17 cellular contexts compared by ENCODE assay signal in genomic region chr2:119486886-119487285, GRCh38. TPM values are rescaled to one million over a fixed set of nuclear protein-coding genes. Genes with fewer than 3 reads are reported as not detected.
DNase-seq lines count a peak whose midpoint lies in the region; ATAC-seq and TF ChIP-seq lines count a peak whose summit lies in the region.
"Had no signal": no experiment of that assay in that cellular context is flagged by ENCODE, and none has a peak within 500 bp of the region (broad histone marks: within the 10 kb centered on the region; RNA-seq: fewer than 3 reads in every experiment).

No MANE protein-coding gene starts in this region.

- CTCF ChIA-PET in MCF 10A (lab: Yijun Ruan, JAX), result interaction anchor here (0.7 to 6.4 kb wide), 3 partner anchors 10 to 80 kb away, joined by 4 to 55 read pairs (median 5); no protein-coding TSS in a partner anchor

- WGBS in lung, 2 donors, result 62 to 68% methylated on average over 7 of the region's 7 CpGs

- TF ChIP-seq CTCF in MCF 10A (IDR thresholded peaks at IDR 0.05; ENCODE audit: unreplicated experiment), result no peak
- no peak for TF ChIP-seq CTCF in breast epithelium (IDR thresholded peaks at IDR 0.05)
- no peak for TF ChIP-seq CTCF in lung (IDR thresholded peaks at IDR 0.05; ENCODE audit: control extremely low read depth, extremely low read depth)
- TF ChIP-seq CTCF in type B pancreatic cell (conservative IDR thresholded peaks at IDR 0.05), result no peak
- TF ChIP-seq CTCF in Peyer's patch (IDR thresholded peaks at IDR 0.05), result no peak

- intact Hi-C loops in MCF 10A (cut with micrococcal nuclease) (no loop called here), breast epithelium (cut with DNase I; ENCODE audit: low total_unique reads) (no loop called here)

- no peak for ATAC-seq in lung (ENCODE audit: insufficient read depth, low FRiP score)
- ATAC-seq: activated T-cell treated with anti-CD3 and anti-CD28 coated beads, Interleukin-2, amount 50 U/mL, for 4 hours had no signal

- POLR2A ChIA-PET in MCF 10A (lab: Yijun Ruan, JAX), result interaction anchor here (1.5 kb wide), 1 partner anchor 10 kb away, joined by 5 read pairs; no protein-coding TSS in a partner anchor

- H3K4me1 Mint-ChIP-seq in MCF 10A (ENCODE audit: insufficient read depth, unreplicated experiment), result peaks cover 42% of the 10 kb centered on the region
- peaks cover 67% of the 10 kb centered on the region for H3K4me1 Mint-ChIP-seq in type B pancreatic cell (ENCODE audit: unreplicated experiment)

- H3K4me3 ChIP-seq in breast epithelium (no peak overlapping the region), lung (no peak overlapping the region), Peyer's patch (no peak overlapping the region)
- H3K4me3 ChIP-seq: SJSA1 had no signal

- no TSS peak for BruUV-seq in MCF 10A (replicated peaks; lab: Mats Ljungman, UMichigan)

- DNase-seq in MCF 10A (ENCODE audit: unreplicated experiment) (peak; percentile 37), breast epithelium (ENCODE audit: low spot score in 2 of 2) (no peak), dermis microvascular lymphatic vessel endothelial cell (ENCODE audit: low read depth in 2 of 2) (peak; percentile 71 to 90), lung (ENCODE audit: low spot score) (peak; percentile 22), type B pancreatic cell (ENCODE audit: extremely low spot score, unreplicated experiment) (peak; percentile 24), Peyer's patch (no peak), mucosa of gallbladder (ENCODE audit: low spot score) (no peak)
- DNase-seq in activated CD4-positive, alpha-beta T cell treated with anti-CD3 and anti-CD28 coated beads, Interleukin-2, amount 50 U/mL, for 48 hours, result no peak
- DNase-seq: 8988T; activated CD4-positive, alpha-beta T cell treated with anti-CD3 and anti-CD28 coated beads, Interleukin-2, amount 50 U/mL, for 1 hour; activated T-cell treated with anti-CD3 and anti-CD28 coated beads, Interleukin-2, amount 50 U/mL, for 4 hours; NCI-H446; stimulated activated CD4-positive, alpha-beta T cell treated with anti-CD3 and anti-CD28 coated beads, Interleukin-4, amount 100 ng/mL, for 1 hour; trophoblast cell had no signal

- H3K27ac ChIP-seq in breast epithelium (no peak overlapping the region), lung (ENCODE audit: low read depth in 1 of 2, low read length in 1 of 2) (peak overlapping the region in 1 of 2 donors; percentile 68), Peyer's patch (peak overlapping the region in 2 of 4 donors; percentile 30 to 71)
- H3K27ac ChIP-seq: SJSA1 had no signal

- no peaks in the 10 kb centered on the region for H3K36me3 ChIP-seq in breast epithelium
- H3K36me3 ChIP-seq in lung (ENCODE audit: control insufficient read depth in 2 of 2, insufficient read depth in 2 of 2, low read length in 2 of 2), result no peaks in the 10 kb centered on the region
- H3K36me3 ChIP-seq in Peyer's patch, result no peaks in the 10 kb centered on the region
- H3K36me3 ChIP-seq: SJSA1 had no signal

- H3K9me3 Mint-ChIP-seq in MCF 10A (ENCODE audit: unreplicated experiment) (no peaks in the 10 kb centered on the region), type B pancreatic cell (no peaks in the 10 kb centered on the region)
- H3K9me3 Mint-ChIP-seq: activated T-cell treated with anti-CD3 and anti-CD28 coated beads, Interleukin-2, amount 50 U/mL, for 4 hours had no signal

- H3K36me3 Mint-ChIP-seq in MCF 10A (ENCODE audit: insufficient read depth, unreplicated experiment) (no peaks in the 10 kb centered on the region), type B pancreatic cell (no peaks in the 10 kb centered on the region)

- H3K9me3 ChIP-seq in breast epithelium (no peaks in the 10 kb centered on the region), lung (ENCODE audit: control insufficient read depth in 2 of 2, insufficient read depth in 1 of 2, low read length in 1 of 2) (no peaks in the 10 kb centered on the region), Peyer's patch (no peaks in the 10 kb centered on the region)
- H3K9me3 ChIP-seq: SJSA1 had no signal

- H3K4me3 Mint-ChIP-seq in MCF 10A (ENCODE audit: unreplicated experiment) (no peak overlapping the region), type B pancreatic cell (peak overlapping the region; percentile 39)
- H3K4me3 Mint-ChIP-seq: activated T-cell treated with anti-CD3 and anti-CD28 coated beads, Interleukin-2, amount 50 U/mL, for 4 hours had no signal

- H3K4me1 ChIP-seq in breast epithelium (no peaks in the 10 kb centered on the region), lung (ENCODE audit: control insufficient read depth in 2 of 2, insufficient read depth in 2 of 2, low read length in 2 of 2) (peaks cover 0 to 37% of the 10 kb centered on the region in 2 donors), Peyer's patch (peaks cover 0 to 23% (median 3%) of the 10 kb centered on the region in 4 donors)

- H3K27me3 ChIP-seq in breast epithelium (no peaks in the 10 kb centered on the region), lung (ENCODE audit: control insufficient read depth, insufficient read depth) (no peaks in the 10 kb centered on the region), Peyer's patch (no peaks in the 10 kb centered on the region)
- H3K27me3 ChIP-seq: SJSA1 had no signal

- no peak overlapping the region for H3K27ac Mint-ChIP-seq in MCF 10A (ENCODE audit: low read depth, unreplicated experiment)
- H3K27ac Mint-ChIP-seq in type B pancreatic cell, result peak overlapping the region; percentile 52

- TF ChIP-seq POLR2A in breast epithelium (IDR thresholded peaks at IDR 0.05) (no peak), Peyer's patch (IDR thresholded peaks at IDR 0.05) (no peak)

- H3K27me3 Mint-ChIP-seq in MCF 10A (ENCODE audit: insufficient read depth, unreplicated experiment) (no peaks in the 10 kb centered on the region), type B pancreatic cell (peaks cover 9% of the 10 kb centered on the region)

RNA-seq across cellular contexts. Expression of gene SCTR, which starts 37.4 kb away (rescaled TPM):
- not detected in 2 replicates for total RNA-seq in MCF 10A (2022)
- total RNA-seq in breast epithelium, result not detected
- total RNA-seq in dermis microvascular lymphatic vessel endothelial cell, result not detected in 2 replicates
- 10 to 100 TPM; 22.3 to 42.7 TPM for total RNA-seq in lung
- 10 to 100 TPM in 1 of 2 donors, 1 to 10 TPM in 1; 4.6 to 33.8 TPM for polyA plus RNA-seq in lung
- total RNA-seq in type B pancreatic cell (ENCODE audit: low replicate concordance), result 1.9 and 2.4 TPM in 2 replicates
- total RNA-seq in Peyer's patch, result 1 to 10 TPM in 1 of 4 donors, under 1 TPM in 1, not detected in 2; 0.54 to 1.7 TPM
- 0.92 TPM for total RNA-seq in mucosa of gallbladder
- total RNA-seq: activated T-cell treated with anti-CD3 and anti-CD28 coated beads, Interleukin-2, amount 50 U/mL, for 4 hours; fibroblast of villous mesenchyme; H1; SJSA1 had no signal

RNA-seq across cellular contexts. Expression of gene TMEM37, which starts 55.2 kb away (rescaled TPM):
- 0.17 TPM in 1 of 2 replicates, not detected in the other for total RNA-seq in MCF 10A (2022)
- 10 to 100 TPM in 1 of 3 donors, 1 to 10 TPM in 2; 8.8 to 43.2 (median 9.4) TPM for total RNA-seq in breast epithelium
- 0.13 TPM in 2 replicates for total RNA-seq in dermis microvascular lymphatic vessel endothelial cell
- total RNA-seq in lung, result 10 to 100 TPM; 11.5 to 14.3 TPM
- 10 to 100 TPM in 1 of 2 donors, 1 to 10 TPM in 1; 9.9 to 12.7 TPM for polyA plus RNA-seq in lung
- 11.8 and 16.4 TPM in 2 replicates for total RNA-seq in type B pancreatic cell (ENCODE audit: low replicate concordance)
- 100 to 1,000 TPM in 3 of 4 donors, 10 to 100 TPM in 1; 17.3 to 542 (median 214) TPM for total RNA-seq in Peyer's patch
- 149 TPM for total RNA-seq in mucosa of gallbladder
- total RNA-seq: SJSA1 had no signal

RNA-seq across cellular contexts. Expression of gene CFAP221, which starts 57.4 kb away (rescaled TPM):
- not detected in 2 replicates for total RNA-seq in MCF 10A (2022)
- 1 to 10 TPM in 1 of 3 donors, under 1 TPM in 1, not detected in 1; 0.98 to 3.5 TPM for total RNA-seq in breast epithelium
- under 0.01 TPM in 1 of 2 replicates, not detected in the other for total RNA-seq in dermis microvascular lymphatic vessel endothelial cell
- 10 to 100 TPM; 42.4 to 63.5 TPM for total RNA-seq in lung
- 10 to 100 TPM in 1 of 2 donors, 1 to 10 TPM in 1; 8.6 to 16.2 TPM for polyA plus RNA-seq in lung
- 1.6 and 4.8 TPM in 2 replicates for total RNA-seq in type B pancreatic cell (ENCODE audit: low replicate concordance)
- total RNA-seq in Peyer's patch, result 1 to 10 TPM; 2.8 to 6.6 (median 3.6) TPM
- total RNA-seq in mucosa of gallbladder, result 5.4 TPM
- total RNA-seq: activated T-cell treated with anti-CD3 and anti-CD28 coated beads, Interleukin-2, amount 50 U/mL, for 4 hours; fibroblast of villous mesenchyme; SJSA1 had no signal

Comparison
In these comparisons a context has a peak if more than half of its experiments do, and no peak if none do; other contexts are left out.
1. DNase-seq: peak in MCF 10A (single experiment), dermis microvascular lymphatic vessel endothelial cell (2 of 2), lung (single experiment) and type B pancreatic cell (single experiment); none in breast epithelium (0 of 2), activated CD4-positive, alpha-beta T cell treated with anti-CD3 and anti-CD28 coated beads, Interleukin-2, amount 50 U/mL, for 48 hours (0 of 2), Peyer's patch (0 of 3) and mucosa of gallbladder (single experiment).